8 cellular contexts compared by ENCODE assay signal in genomic region chr19:12610540-12611360, GRCh38. TPM values are rescaled to one million over a fixed set of nuclear protein-coding genes. Genes with fewer than 3 reads are reported as not detected.
DNase-seq lines count a peak whose midpoint lies in the region; ATAC-seq and TF ChIP-seq lines count a peak whose summit lies in the region.

Gene ZNF490, minus strand, starts transcription at chr19:12610813. Its CDS starts 133 bp downstream, at chr19:12610680.
Gene ZNF791, plus strand, starts transcription at chr19:12610920. Its CDS starts 160 bp downstream, at chr19:12611080.

- H3K4me3 ChIP-seq in SK-N-MC (peak within 1 kb of the TSS; percentile 99), gastroesophageal sphincter (peak within 1 kb of the TSS; percentile 74 to 78), neuronal stem cell (ENCODE audit: low read length in 2 of 2) (peak within 1 kb of the TSS; percentile 72 to 96), subcutaneous abdominal adipose tissue (ENCODE audit: low read depth in 1 of 5, low read length in 5 of 5) (peak within 1 kb of the TSS; percentile 86 to 100 (median 98))

- no peaks in the 10 kb centered on the region for H3K27me3 Mint-ChIP-seq in activated naive CD4-positive, alpha-beta T cell treated with anti-CD3 and anti-CD28 coated beads, Interleukin-2, amount 10 ng/mL, durations not matched to agents 7 days and 5 days

- peak within 1 kb of the TSS; percentile 58 for H4K91ac ChIP-seq in neuronal stem cell (ENCODE audit: low read depth, low read length, poor library complexity)

- CTCF ChIA-PET in activated naive CD4-positive, alpha-beta T cell treated with anti-CD3 and anti-CD28 coated beads, Interleukin-2, amount 10 ng/mL, durations not matched to agents 7 days and 5 days (lab: Charles Lee): interaction anchor here (1.3 to 1.6 kb wide), 2 partner anchors 29 to 61 kb away, joined by 5 read pairs; no protein-coding TSS in a partner anchor

- H2AK5ac ChIP-seq in neuronal stem cell (ENCODE audit: low read depth, low read length): peak within 1 kb of the TSS; percentile 92

- H3K4ac ChIP-seq in neuronal stem cell (ENCODE audit: low read length): peak within 1 kb of the TSS; percentile 98

- H3K36me3 ChIP-seq in SK-N-MC (ENCODE audit: insufficient read depth, low read length) (peaks cover 29% of the 10 kb centered on the region), gastroesophageal sphincter (peaks cover 0 to 59% of the 10 kb centered on the region in 2 donors), neuronal stem cell (replicated peaks in 1 of 2; ENCODE audit: control insufficient read depth in 2 of 2, insufficient read depth in 2 of 2, low read length in 2 of 2) (peaks cover 11 to 46% of the 10 kb centered on the region in 2 donors), subcutaneous abdominal adipose tissue (ENCODE audit: control insufficient read depth in 5 of 5, insufficient read depth in 5 of 5, low read length in 5 of 5) (peaks cover 0 to 22% (median 16%) of the 10 kb centered on the region in 5 donors)

- peak within 1 kb of the TSS; percentile 95 for H3K9ac ChIP-seq in SK-N-MC (ENCODE audit: insufficient read length)
- H3K9ac ChIP-seq in neuronal stem cell (ENCODE audit: low read depth, low read length, poor library complexity): peak within 1 kb of the TSS; percentile 99
- peak within 1 kb of the TSS; percentile 87 to 99 (median 97) for H3K9ac ChIP-seq in subcutaneous abdominal adipose tissue (ENCODE audit: low read length in 5 of 5)

- peak within 1 kb of the TSS; percentile 100 for H3K4me3 Mint-ChIP-seq in activated naive CD4-positive, alpha-beta T cell treated with anti-CD3 and anti-CD28 coated beads, Interleukin-2, amount 10 ng/mL, durations not matched to agents 7 days and 5 days

- H4K8ac ChIP-seq in neuronal stem cell (ENCODE audit: low read depth, low read length): no peak within 1 kb of the TSS

- H3K4me1 ChIP-seq in gastroesophageal sphincter (peaks cover 0 to 56% (median 11%) of the 10 kb centered on the region in 3 donors), neuronal stem cell (ENCODE audit: control insufficient read depth in 2 of 2, insufficient read depth in 1 of 2, low read depth in 1 of 2, low read length in 2 of 2) (peaks cover 2 to 3% of the 10 kb centered on the region in 2 donors), subcutaneous abdominal adipose tissue (ENCODE audit: control insufficient read depth in 5 of 5, insufficient read depth in 5 of 5, low read length in 5 of 5) (peaks cover 0 to 30% (median 23%) of the 10 kb centered on the region in 5 donors)

- no peak within 1 kb of the TSS for H2BK5ac ChIP-seq in neuronal stem cell (ENCODE audit: low read length)

- H3K27me3 ChIP-seq in gastroesophageal sphincter (no peaks in the 10 kb centered on the region), neuronal stem cell (ENCODE audit: control insufficient read depth in 3 of 3, insufficient read depth in 3 of 3, low read depth in 1 of 3, low read length in 3 of 3) (no peaks in the 10 kb centered on the region), subcutaneous abdominal adipose tissue (ENCODE audit: control insufficient read depth in 5 of 5, insufficient read depth in 4 of 5, low read length in 5 of 5) (no peaks in the 10 kb centered on the region)

- H3K79me1 ChIP-seq in neuronal stem cell (ENCODE audit: low read depth, low read length): peaks cover 4% of the 10 kb centered on the region

- peaks cover 34% of the 10 kb centered on the region for H3K36me3 Mint-ChIP-seq in activated naive CD4-positive, alpha-beta T cell treated with anti-CD3 and anti-CD28 coated beads, Interleukin-2, amount 10 ng/mL, durations not matched to agents 7 days and 5 days

- TF ChIP-seq POLR2A in gastroesophageal sphincter (IDR thresholded peaks at IDR 0.05): peak; percentile 88 to 89

- H3K9me3 ChIP-seq in SK-N-MC (ENCODE audit: low read depth, low read length) (no peaks in the 10 kb centered on the region; the same call in 1 of the 2 replicates), gastroesophageal sphincter (no peaks in the 10 kb centered on the region), neuronal stem cell (replicated peaks in 1 of 2; ENCODE audit: control insufficient read depth in 2 of 2, insufficient read depth in 1 of 2, low read depth in 1 of 2, low read length in 2 of 2) (peaks cover 0 to 8% of the 10 kb centered on the region in 2 donors), subcutaneous abdominal adipose tissue (ENCODE audit: control insufficient read depth in 5 of 5, low read length in 5 of 5) (no peaks in the 10 kb centered on the region)

- WGBS in gastroesophageal sphincter (ENCODE audit: low coverage in 1 of 2), 2 donors: 0% methylated on average over 4 to 6 of the region's 61 CpGs
- WGBS in neuronal stem cell (ENCODE audit: extremely low coverage in 2 of 2, insufficient read length in 2 of 2, insufficient replicate concordance in 1 of 2), 2 donors: no CpG with 5 or more reads among the region's 61 CpGs

- DNase-seq in GM04503 (ENCODE audit: low read depth): peak; percentile 86
- peak; percentile 96 for DNase-seq in NCI-H1048 (lab: John Stamatoyannopoulos, UW)
- peak; percentile 85 for DNase-seq in SK-N-MC (ENCODE audit: low read depth, low spot score)
- DNase-seq in activated naive CD4-positive, alpha-beta T cell treated with anti-CD3 and anti-CD28 coated beads, Interleukin-2, amount 10 ng/mL, durations not matched to agents 7 days and 5 days: peak; percentile 99
- peak; percentile 97 for DNase-seq in neuronal stem cell (ENCODE audit: low spot score)

- peak; percentile 76 for ATAC-seq in HG02571 (IDR thresholded peaks at IDR 0.05; ENCODE audit: unreplicated experiment)
- peak; percentile 99 for ATAC-seq in gastroesophageal sphincter

- peak within 1 kb of the TSS; percentile 99 for H3K27ac Mint-ChIP-seq in activated naive CD4-positive, alpha-beta T cell treated with anti-CD3 and anti-CD28 coated beads, Interleukin-2, amount 10 ng/mL, durations not matched to agents 7 days and 5 days

- H2BK12ac ChIP-seq in neuronal stem cell (ENCODE audit: low read length): no peak within 1 kb of the TSS

- peak within 1 kb of the TSS; percentile 45 for H2BK15ac ChIP-seq in neuronal stem cell (ENCODE audit: low read length)

- H3K18ac ChIP-seq in neuronal stem cell (ENCODE audit: low read length): peak within 1 kb of the TSS; percentile 94

- no peaks in the 10 kb centered on the region for H3K9me3 Mint-ChIP-seq in activated naive CD4-positive, alpha-beta T cell treated with anti-CD3 and anti-CD28 coated beads, Interleukin-2, amount 10 ng/mL, durations not matched to agents 7 days and 5 days

- H2AFZ ChIP-seq in neuronal stem cell (ENCODE audit: low read length): peak within 1 kb of the TSS; percentile 89

- H3K4me2 ChIP-seq in neuronal stem cell (ENCODE audit: insufficient read depth, low read length, poor library complexity, severe bottlenecking): peak within 1 kb of the TSS; percentile 81

- TF ChIP-seq EP300 in gastroesophageal sphincter (IDR thresholded peaks at IDR 0.05): no peak

- H3K27ac ChIP-seq in SK-N-MC (peak within 1 kb of the TSS; percentile 87), gastroesophageal sphincter (peak within 1 kb of the TSS; percentile 96 to 100 (median 98)), neuronal stem cell (replicated peaks; ENCODE audit: low read length) (peak within 1 kb of the TSS; percentile 86), subcutaneous abdominal adipose tissue (ENCODE audit: low read depth, low read length) (peak within 1 kb of the TSS; percentile 96)

- TF ChIP-seq CTCF in gastroesophageal sphincter (IDR thresholded peaks at IDR 0.05): peak in 1 of 4 experiments; percentile 8

- H3K4me1 Mint-ChIP-seq in activated naive CD4-positive, alpha-beta T cell treated with anti-CD3 and anti-CD28 coated beads, Interleukin-2, amount 10 ng/mL, durations not matched to agents 7 days and 5 days: peaks cover 53% of the 10 kb centered on the region

- H2BK120ac ChIP-seq in neuronal stem cell (ENCODE audit: low read depth, low read length): peak within 1 kb of the TSS; percentile 88

- peak within 1 kb of the TSS; percentile 5 for H3K14ac ChIP-seq in neuronal stem cell (ENCODE audit: low read length)

- H3K23ac ChIP-seq in neuronal stem cell (ENCODE audit: low read depth, low read length, poor library complexity): peak within 1 kb of the TSS; percentile 97

RNA-seq across cellular contexts. Expression of gene ZNF490, which starts in this region (rescaled TPM):
- total RNA-seq in gastroesophageal sphincter: 1 to 10 TPM; 5.1 to 8.6 (median 6.7) TPM
- 3.3 TPM for polyA plus RNA-seq in neuronal stem cell (2013, experiment 1 of 2)
- polyA plus RNA-seq in neuronal stem cell (2013, experiment 2 of 2): 3.4 TPM

RNA-seq across cellular contexts. Expression of gene ZNF791, which starts in this region (rescaled TPM):
- 10 to 100 TPM; 16.7 to 29.7 (median 20.4) TPM for total RNA-seq in gastroesophageal sphincter
- polyA plus RNA-seq in neuronal stem cell (2013, experiment 1 of 2): 15.4 TPM
- polyA plus RNA-seq in neuronal stem cell (2013, experiment 2 of 2): 17.2 TPM

Comparison
In these comparisons a context has a peak if more than half of its experiments do, and no peak if none do; other contexts are left out.
1. Peak in every context shown above with its lines: DNase-seq, ATAC-seq, H3K4me3 ChIP-seq and H3K27ac ChIP-seq.